In the genomic region with DNA sequence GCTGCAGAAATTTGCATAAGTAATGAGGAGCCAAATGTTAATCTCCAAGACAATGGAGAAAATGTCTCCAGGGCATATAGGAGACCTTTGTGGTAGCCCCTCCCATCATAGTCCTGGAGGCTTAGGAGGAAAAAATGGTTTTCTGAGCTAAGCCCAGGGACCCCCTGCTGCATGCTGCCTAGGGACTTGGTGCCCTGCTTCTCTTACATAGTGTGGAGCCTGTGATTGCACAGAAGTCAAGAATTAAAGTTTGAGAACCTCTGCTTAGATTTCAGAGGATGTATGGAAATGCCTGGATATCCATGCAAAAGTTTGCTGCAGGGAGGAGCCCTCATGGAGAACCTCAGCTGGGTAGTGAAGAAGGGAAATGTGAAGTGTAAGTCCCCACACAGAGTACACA, we compare ENCODE assay signal across 21 cellular contexts.
"Had no signal": no experiment of that assay in that cellular context is flagged by ENCODE, and none has a peak within 500 bp of the region (broad histone marks: within the 10 kb centered on the region; RNA-seq: fewer than 3 reads in every experiment).

No MANE protein-coding gene starts in this region.

- H3K27ac ChIP-seq: colonic mucosa, esophagus squamous epithelium, gastrocnemius medialis, heart right ventricle, left lung, lower lobe of right lung had no signal

- H3K27me3 Mint-ChIP-seq: dendritic cell treated with granulocyte-macrophage colony-stimulating factor and Interleukin-4, amounts not matched to agents 40 ng/mL and 50 ng/mL, for 4 days; effector memory CD8-positive, alpha-beta T cell; naive thymus-derived CD4-positive, alpha-beta T cell had no signal

- H3K4me3 Mint-ChIP-seq: dendritic cell treated with granulocyte-macrophage colony-stimulating factor and Interleukin-4, amounts not matched to agents 40 ng/mL and 50 ng/mL, for 4 days; effector memory CD8-positive, alpha-beta T cell; naive thymus-derived CD4-positive, alpha-beta T cell; natural killer cell had no signal

- H3K9me3 ChIP-seq: colonic mucosa had no signal

- H3K27ac Mint-ChIP-seq: dendritic cell treated with granulocyte-macrophage colony-stimulating factor and Interleukin-4, amounts not matched to agents 40 ng/mL and 50 ng/mL, for 4 days; effector memory CD8-positive, alpha-beta T cell; naive thymus-derived CD4-positive, alpha-beta T cell; natural killer cell had no signal

- H3K27me3 ChIP-seq: colonic mucosa, esophagus squamous epithelium, gastrocnemius medialis, heart right ventricle, left lung had no signal

- DNase-seq: colonic mucosa; cortex of kidney; effector CD8-positive, alpha-beta T cell; effector memory CD8-positive, alpha-beta T cell; esophagus squamous epithelium; foreskin fibroblast; foreskin melanocyte; gastrocnemius medialis; glutamatergic neuron; head of caudate nucleus; heart right ventricle; hippocampal formation; left cardiac atrium; left lung; left ventricle myocardium superior; lower lobe of right lung; mesenchymal stem cell; midbrain; naive thymus-derived CD4-positive, alpha-beta T cell; natural killer cell had no signal

- H3K4me1 Mint-ChIP-seq: naive thymus-derived CD4-positive, alpha-beta T cell; natural killer cell had no signal

- H3K4me3 ChIP-seq: colonic mucosa, esophagus squamous epithelium, gastrocnemius medialis, heart right ventricle, left lung, lower lobe of right lung had no signal

- H3K36me3 Mint-ChIP-seq: naive thymus-derived CD4-positive, alpha-beta T cell; natural killer cell had no signal

- H3K4me1 ChIP-seq: colonic mucosa, esophagus squamous epithelium, gastrocnemius medialis, heart right ventricle, left lung, lower lobe of right lung had no signal

- H3K36me3 ChIP-seq: colonic mucosa, esophagus squamous epithelium, gastrocnemius medialis, heart right ventricle, left lung, lower lobe of right lung had no signal
